8 cellular contexts compared by ENCODE assay signal in genomic region chr22:28034760-28035401, GRCh38.
DNase-seq lines count a peak whose midpoint lies in the region; ATAC-seq and TF ChIP-seq lines count a peak whose summit lies in the region.

No MANE protein-coding gene starts in this region.

- H3K4me1 ChIP-seq in mesendoderm (ENCODE audit: control insufficient read depth, low read depth, low read length): no peaks in the 10 kb centered on the region

- ATAC-seq in omental fat pad (ENCODE audit: low FRiP score): peak; percentile 68
- no peak for ATAC-seq in GM18909 (IDR thresholded peaks at IDR 0.05; ENCODE audit: poor library complexity, unreplicated experiment)
- no peak for ATAC-seq in HG03159 (IDR thresholded peaks at IDR 0.05; ENCODE audit: unreplicated experiment)
- no peak for ATAC-seq in HG02885 (IDR thresholded peaks at IDR 0.05; ENCODE audit: poor library complexity, unreplicated experiment)

- no peak overlapping the region for H3K23ac ChIP-seq in mesendoderm (ENCODE audit: low read length)

- H2AK5ac ChIP-seq in mesendoderm (ENCODE audit: low read length): no peak overlapping the region

- no peak overlapping the region for H4K8ac ChIP-seq in mesendoderm (ENCODE audit: low read depth, low read length)

- DNase-seq in NCI-H82 (lab: John Stamatoyannopoulos, UW) (peak; percentile 90), fibroblast of gingiva (ENCODE audit: low read depth) (peak; percentile 72), omental fat pad (ENCODE audit: low spot score) (peak; percentile 64), mesendoderm (no peak)

- no peak overlapping the region for H3K9ac ChIP-seq in mesendoderm (ENCODE audit: low read length)

- no peaks in the 10 kb centered on the region for H3K79me1 ChIP-seq in mesendoderm (ENCODE audit: low read length)

- no peak overlapping the region for H4K5ac ChIP-seq in mesendoderm (ENCODE audit: low read length)

- H3K27me3 ChIP-seq in mesendoderm (ENCODE audit: insufficient read depth, low read length, poor library complexity): no peaks in the 10 kb centered on the region

- H3K27ac ChIP-seq in KOPT-K1 (ENCODE audit: low read depth, low read length, poor library complexity, severe bottlenecking) (peak overlapping the region; percentile 24), mesendoderm (ENCODE audit: low read depth, low read length) (no peak overlapping the region)

- H2BK120ac ChIP-seq in mesendoderm (ENCODE audit: low read depth, low read length): no peak overlapping the region

- H3K56ac ChIP-seq in mesendoderm (ENCODE audit: low read length): no peak overlapping the region

- H2BK15ac ChIP-seq in mesendoderm (replicated peaks; ENCODE audit: low read depth): no peak overlapping the region

- no peak for TF ChIP-seq CTCF in omental fat pad (IDR thresholded peaks at IDR 0.05)

- no peak overlapping the region for H3K4me2 ChIP-seq in mesendoderm (ENCODE audit: low read length)

- WGBS in mesendoderm (ENCODE audit: extremely low coverage, insufficient coverage, low lambda C conversion rate): no CpG with 5 or more reads among the region's 7 CpGs

- H3K79me2 ChIP-seq in mesendoderm (ENCODE audit: control insufficient read depth, insufficient read depth, low read length): no peaks in the 10 kb centered on the region

- no peak overlapping the region for H3K18ac ChIP-seq in mesendoderm (ENCODE audit: low read length)

- no peak overlapping the region for H3K4ac ChIP-seq in mesendoderm (ENCODE audit: low read depth, low read length)

- H3K9me3 ChIP-seq in KOPT-K1 (ENCODE audit: insufficient read depth, low read length, poor library complexity, severe bottlenecking): peaks cover 5% of the 10 kb centered on the region

- H2BK5ac ChIP-seq in mesendoderm (ENCODE audit: low read length): no peak overlapping the region

- no peak overlapping the region for H3K4me3 ChIP-seq in mesendoderm (ENCODE audit: low read length)

- H3K36me3 ChIP-seq in KOPT-K1 (ENCODE audit: insufficient read depth, low read length) (no peaks in the 10 kb centered on the region), mesendoderm (ENCODE audit: control insufficient read depth, insufficient read depth, low read length) (no peaks in the 10 kb centered on the region)
